ENCODE assay signal across 1 cellular context in the genomic region with DNA sequence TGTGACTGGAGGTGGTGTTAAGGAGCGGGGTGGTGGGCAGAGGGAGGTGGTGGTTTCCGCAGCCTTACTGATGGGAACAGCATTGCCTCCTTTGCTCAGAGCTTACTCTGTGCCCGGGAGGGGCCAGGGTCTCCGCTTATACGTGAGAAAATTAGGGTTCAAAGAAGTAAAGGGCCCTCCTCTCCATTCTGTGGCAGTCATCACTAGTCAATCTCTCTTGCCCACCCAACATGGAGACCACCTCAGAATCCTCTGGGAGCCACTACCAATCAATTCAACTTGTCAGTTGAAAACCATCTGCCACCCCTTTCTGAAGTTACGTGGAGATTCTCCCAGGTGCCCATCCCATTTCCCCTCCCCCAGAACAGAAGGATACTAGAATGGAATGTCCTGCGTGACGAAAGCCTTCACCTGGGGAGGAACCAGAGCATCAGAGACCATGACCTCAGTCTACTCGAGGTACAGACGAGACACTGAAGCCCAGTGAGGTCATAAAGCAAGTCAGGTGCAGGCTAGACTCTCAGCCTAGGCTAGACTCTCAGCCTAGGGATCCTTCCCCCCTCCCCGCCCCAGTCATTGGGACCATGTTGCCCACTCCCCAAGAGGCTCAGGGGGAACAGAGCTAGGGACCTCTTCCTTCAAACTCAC.
TF ChIP-seq lines count a peak whose summit lies in the region.

No MANE protein-coding gene starts in this region.

TF ChIP-seq in WTC11, 78 proteins besides CTCF, POLR2A, EP300 and RAD21 (continued from another document):
- TF ChIP-seq, protein P1, sequence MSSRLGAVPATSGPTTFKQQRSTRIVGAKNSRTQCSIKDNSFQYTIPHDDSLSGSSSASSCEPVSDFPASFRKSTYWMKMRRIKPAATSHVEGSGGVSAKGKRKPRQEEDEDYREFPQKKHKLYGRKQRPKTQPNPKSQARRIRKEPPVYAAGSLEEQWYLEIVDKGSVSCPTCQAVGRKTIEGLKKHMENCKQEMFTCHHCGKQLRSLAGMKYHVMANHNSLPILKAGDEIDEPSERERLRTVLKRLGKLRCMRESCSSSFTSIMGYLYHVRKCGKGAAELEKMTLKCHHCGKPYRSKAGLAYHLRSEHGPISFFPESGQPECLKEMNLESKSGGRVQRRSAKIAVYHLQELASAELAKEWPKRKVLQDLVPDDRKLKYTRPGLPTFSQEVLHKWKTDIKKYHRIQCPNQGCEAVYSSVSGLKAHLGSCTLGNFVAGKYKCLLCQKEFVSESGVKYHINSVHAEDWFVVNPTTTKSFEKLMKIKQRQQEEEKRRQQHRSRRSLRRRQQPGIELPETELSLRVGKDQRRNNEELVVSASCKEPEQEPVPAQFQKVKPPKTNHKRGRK (CRISPR knock-in tag; IDR thresholded peaks at IDR 0.05; ENCODE audit: borderline replicate concordance), result no peak
- TF ChIP-seq SMAD4 (CRISPR knock-in tag; IDR thresholded peaks at IDR 0.05) (no peak), OVOL2 (CRISPR knock-in tag; IDR thresholded peaks at IDR 0.05; ENCODE audit: borderline replicate concordance) (no peak), SP1 (CRISPR knock-in tag; conservative IDR thresholded peaks at IDR 0.05) (no peak), FOXP1 (CRISPR knock-in tag; IDR thresholded peaks at IDR 0.05; ENCODE audit: borderline replicate concordance) (no peak), ZNF671 (CRISPR knock-in tag; IDR thresholded peaks at IDR 0.05) (no peak)
- TF ChIP-seq, protein P2, sequence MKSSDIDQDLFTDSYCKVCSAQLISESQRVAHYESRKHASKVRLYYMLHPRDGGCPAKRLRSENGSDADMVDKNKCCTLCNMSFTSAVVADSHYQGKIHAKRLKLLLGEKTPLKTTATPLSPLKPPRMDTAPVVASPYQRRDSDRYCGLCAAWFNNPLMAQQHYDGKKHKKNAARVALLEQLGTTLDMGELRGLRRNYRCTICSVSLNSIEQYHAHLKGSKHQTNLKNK (CRISPR knock-in tag; IDR thresholded peaks at IDR 0.05), result no peak
- TF ChIP-seq, protein P3, sequence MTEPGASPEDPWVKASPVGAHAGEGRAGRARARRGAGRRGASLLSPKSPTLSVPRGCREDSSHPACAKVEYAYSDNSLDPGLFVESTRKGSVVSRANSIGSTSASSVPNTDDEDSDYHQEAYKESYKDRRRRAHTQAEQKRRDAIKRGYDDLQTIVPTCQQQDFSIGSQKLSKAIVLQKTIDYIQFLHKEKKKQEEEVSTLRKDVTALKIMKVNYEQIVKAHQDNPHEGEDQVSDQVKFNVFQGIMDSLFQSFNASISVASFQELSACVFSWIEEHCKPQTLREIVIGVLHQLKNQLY (CRISPR knock-in tag; IDR thresholded peaks at IDR 0.05), result no peak
- TF ChIP-seq, protein P4, sequence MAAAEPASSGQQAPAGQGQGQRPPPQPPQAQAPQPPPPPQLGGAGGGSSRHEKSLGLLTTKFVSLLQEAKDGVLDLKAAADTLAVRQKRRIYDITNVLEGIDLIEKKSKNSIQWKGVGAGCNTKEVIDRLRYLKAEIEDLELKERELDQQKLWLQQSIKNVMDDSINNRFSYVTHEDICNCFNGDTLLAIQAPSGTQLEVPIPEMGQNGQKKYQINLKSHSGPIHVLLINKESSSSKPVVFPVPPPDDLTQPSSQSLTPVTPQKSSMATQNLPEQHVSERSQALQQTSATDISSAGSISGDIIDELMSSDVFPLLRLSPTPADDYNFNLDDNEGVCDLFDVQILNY (CRISPR knock-in tag; IDR thresholded peaks at IDR 0.05), result no peak
